In the genomic region with DNA sequence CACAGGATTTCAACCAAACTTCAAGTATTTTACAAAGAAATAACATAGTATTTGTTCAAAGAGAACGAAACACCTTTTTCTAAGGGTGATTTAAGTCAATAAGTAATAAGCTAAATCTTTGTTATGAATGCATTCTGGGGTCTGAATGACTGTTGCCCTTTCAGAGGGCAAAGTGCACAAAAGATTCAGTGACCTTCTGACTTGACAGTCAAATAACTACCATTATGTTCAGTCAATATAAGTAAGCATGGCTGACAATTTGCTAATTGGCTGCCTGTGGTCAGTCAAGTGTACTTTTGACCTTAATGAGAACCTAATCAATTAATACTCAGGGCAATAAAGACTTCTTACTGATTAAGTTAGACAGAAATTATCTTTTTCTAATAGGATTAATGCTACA, we compare ENCODE assay signal across 22 cellular contexts.
"Had no signal": no experiment of that assay in that cellular context is flagged by ENCODE, and none has a peak within 500 bp of the region (broad histone marks: within the 10 kb centered on the region; RNA-seq: fewer than 3 reads in every experiment).

No MANE protein-coding gene starts in this region.

- H3K4me2 ChIP-seq: hepatocyte had no signal

- ATAC-seq: left cardiac atrium; stimulated activated effector memory CD8-positive, alpha-beta T cell treated with anti-CD3 and anti-CD28 coated beads, Interleukin-12 subunit alpha, Interleukin-12 subunit beta, amount 100 ng/mL, for 72 hours; stimulated activated naive CD8-positive, alpha-beta T cell treated with anti-CD3 and anti-CD28 coated beads, Interleukin-15, Interleukin-2, amounts not matched to agents 100 U/mL and 50 U/mL, for 24 hours had no signal

- H3K27me3 ChIP-seq: esophagus squamous epithelium, hepatocyte, neutrophil, right atrium auricular region, suprapubic skin, thyroid gland had no signal

- H3K4me1 ChIP-seq: esophagus squamous epithelium, left ventricle myocardium inferior, right atrium auricular region, suprapubic skin, thyroid gland had no signal

- FAIRE-seq: colon, kidney, urothelium cell line had no signal

- DNase-seq: dermis blood vessel endothelial cell; esophagus squamous epithelium; foreskin fibroblast; head of caudate nucleus; kidney; left cardiac atrium; left ventricle myocardium inferior; mesenchymal stem cell; naive B cell; nephron progenitor cell; stimulated activated CD4-positive, alpha-beta T cell treated with anti-CD3 and anti-CD28 coated beads, Interleukin-4, amount 100 ng/mL, for 1 hour; stimulated activated CD8-positive, alpha-beta memory T cell treated with anti-CD3 and anti-CD28 coated beads, Interleukin-4, amount 100 ng/mL, for 48 hours; stimulated activated naive CD8-positive, alpha-beta T cell treated with anti-CD3 and anti-CD28 coated beads, Interleukin-15, Interleukin-2, amounts not matched to agents 100 U/mL and 50 U/mL, for 24 hours; thyroid gland had no signal

- H3K4me3 ChIP-seq: esophagus squamous epithelium, hepatocyte, left ventricle myocardium inferior, lung, right atrium auricular region, suprapubic skin, thyroid gland had no signal

- H3K79me2 ChIP-seq: hepatocyte had no signal

- H3K27ac ChIP-seq: esophagus squamous epithelium, hepatocyte, left ventricle myocardium inferior, neutrophil, right atrium auricular region, suprapubic skin, thyroid gland had no signal

- H3K9me3 ChIP-seq: esophagus squamous epithelium, left ventricle myocardium inferior, neutrophil, right atrium auricular region, suprapubic skin, thyroid gland had no signal

- H3K36me3 ChIP-seq: esophagus squamous epithelium, left ventricle myocardium inferior, neutrophil, right atrium auricular region, suprapubic skin, thyroid gland had no signal

- H2AFZ ChIP-seq: hepatocyte had no signal
